ENCODE assay signal across 16 cellular contexts in the genomic region with DNA sequence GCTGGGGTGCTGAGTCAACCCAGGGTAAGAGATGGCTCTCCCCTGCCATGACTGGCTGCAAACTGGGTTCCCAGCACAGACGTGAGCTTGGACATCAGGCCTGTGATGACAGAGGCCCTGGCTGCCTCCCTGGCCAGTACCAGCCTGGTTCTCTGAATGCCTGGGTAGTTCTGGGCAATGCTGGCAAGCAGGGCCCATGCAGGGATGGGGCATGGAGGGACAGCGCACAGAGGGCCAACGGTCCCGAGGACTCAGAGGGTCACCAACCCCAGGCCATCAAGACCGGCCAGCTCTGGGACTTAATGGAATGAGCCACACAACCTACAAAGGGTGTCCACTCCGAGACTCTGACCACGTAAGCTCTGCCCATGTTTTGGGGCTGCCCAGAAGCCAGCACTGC.
"Had no signal": no experiment of that assay in that cellular context is flagged by ENCODE, and none has a peak within 500 bp of the region (broad histone marks: within the 10 kb centered on the region; RNA-seq: fewer than 3 reads in every experiment).

No MANE protein-coding gene starts in this region.

- DNase-seq: activated CD4-positive, alpha-beta T cell treated with anti-CD3 and anti-CD28 coated beads for 4 hours; activated CD8-positive, alpha-beta T cell treated with anti-CD3 and anti-CD28 coated beads for 36 hours; activated T-cell treated with anti-CD3 and anti-CD28 coated beads for 4 hours; amniotic stem cell; body of pancreas; cerebellar nuclear complex; dermis blood vessel endothelial cell; glutamatergic neuron; nephron progenitor cell; ovary; stimulated activated CD4-positive, alpha-beta T cell treated with anti-CD3 and anti-CD28 coated beads, Interleukin-4, amount 100 ng/mL, for 1 hour; stimulated activated CD8-positive, alpha-beta memory T cell treated with anti-CD3 and anti-CD28 coated beads, Interleukin-4, amount 100 ng/mL, for 48 hours; T-helper 9 cell; testis had no signal

- H3K4me3 ChIP-seq: body of pancreas, esophagus muscularis mucosa, ovary, testis had no signal

- H3K27ac ChIP-seq: body of pancreas, esophagus muscularis mucosa, ovary, testis had no signal

- H3K27me3 ChIP-seq: body of pancreas, ovary, testis had no signal

- H3K4me1 ChIP-seq: body of pancreas, esophagus muscularis mucosa, testis had no signal

- H3K9me3 ChIP-seq: body of pancreas, esophagus muscularis mucosa, ovary, testis had no signal

- ATAC-seq: activated CD8-positive, alpha-beta T cell treated with anti-CD3 and anti-CD28 coated beads for 36 hours; activated naive CD4-positive, alpha-beta T cell treated with anti-CD3 and anti-CD28 coated beads, Interleukin-2, amount 50 U/mL, for 72 hours; body of pancreas had no signal

- H3K36me3 ChIP-seq: esophagus muscularis mucosa, ovary had no signal
